In the genomic region with DNA sequence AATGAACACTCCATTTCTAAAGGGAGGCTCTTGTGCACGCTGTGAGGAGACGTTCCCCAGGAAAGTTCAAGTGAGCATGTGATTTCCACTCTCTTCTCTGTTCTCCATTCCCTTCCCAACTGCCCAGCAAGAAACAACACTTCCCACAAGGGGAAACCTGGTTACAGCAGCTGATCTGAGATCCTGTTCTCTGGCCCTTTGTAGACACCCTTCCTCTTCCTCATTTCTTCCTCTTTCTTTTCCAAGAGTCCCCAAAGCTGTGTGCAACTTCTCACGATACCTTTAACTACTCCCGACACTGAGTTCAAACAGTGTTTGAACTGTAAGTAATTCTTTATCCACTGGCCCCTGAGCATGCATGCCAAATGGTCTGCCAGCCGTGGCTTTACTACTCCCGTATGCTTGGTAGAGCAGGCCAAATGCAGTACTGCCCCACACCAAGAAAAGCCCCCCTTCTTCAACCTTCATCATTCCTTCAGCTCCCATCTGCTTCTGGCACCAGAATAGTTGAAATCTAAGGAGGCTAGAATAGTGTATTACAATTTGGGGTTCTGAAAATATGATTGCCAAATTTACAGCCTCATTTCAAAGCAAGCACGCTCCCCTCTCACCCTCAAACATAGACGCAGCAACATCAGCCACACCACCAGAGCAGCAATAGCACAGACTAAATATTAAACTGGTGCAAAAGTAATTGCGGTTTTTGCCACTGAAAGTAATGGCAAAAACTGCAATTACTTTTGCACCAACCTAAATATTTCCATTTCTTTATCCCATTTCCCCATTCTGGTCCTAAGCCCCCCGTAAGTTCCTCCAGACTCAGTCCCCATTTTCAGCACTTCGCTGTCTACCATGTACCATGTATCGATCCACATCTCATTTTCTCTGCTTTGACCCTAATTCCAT, we compare ENCODE assay signal across 1 cellular context.
TF ChIP-seq lines count a peak whose summit lies in the region.

No MANE protein-coding gene starts in this region.

TF ChIP-seq in SK-N-SH, 30 proteins besides CTCF, POLR2A, EP300 and RAD21 (continued from another document):
- TF ChIP-seq, protein P1, sequence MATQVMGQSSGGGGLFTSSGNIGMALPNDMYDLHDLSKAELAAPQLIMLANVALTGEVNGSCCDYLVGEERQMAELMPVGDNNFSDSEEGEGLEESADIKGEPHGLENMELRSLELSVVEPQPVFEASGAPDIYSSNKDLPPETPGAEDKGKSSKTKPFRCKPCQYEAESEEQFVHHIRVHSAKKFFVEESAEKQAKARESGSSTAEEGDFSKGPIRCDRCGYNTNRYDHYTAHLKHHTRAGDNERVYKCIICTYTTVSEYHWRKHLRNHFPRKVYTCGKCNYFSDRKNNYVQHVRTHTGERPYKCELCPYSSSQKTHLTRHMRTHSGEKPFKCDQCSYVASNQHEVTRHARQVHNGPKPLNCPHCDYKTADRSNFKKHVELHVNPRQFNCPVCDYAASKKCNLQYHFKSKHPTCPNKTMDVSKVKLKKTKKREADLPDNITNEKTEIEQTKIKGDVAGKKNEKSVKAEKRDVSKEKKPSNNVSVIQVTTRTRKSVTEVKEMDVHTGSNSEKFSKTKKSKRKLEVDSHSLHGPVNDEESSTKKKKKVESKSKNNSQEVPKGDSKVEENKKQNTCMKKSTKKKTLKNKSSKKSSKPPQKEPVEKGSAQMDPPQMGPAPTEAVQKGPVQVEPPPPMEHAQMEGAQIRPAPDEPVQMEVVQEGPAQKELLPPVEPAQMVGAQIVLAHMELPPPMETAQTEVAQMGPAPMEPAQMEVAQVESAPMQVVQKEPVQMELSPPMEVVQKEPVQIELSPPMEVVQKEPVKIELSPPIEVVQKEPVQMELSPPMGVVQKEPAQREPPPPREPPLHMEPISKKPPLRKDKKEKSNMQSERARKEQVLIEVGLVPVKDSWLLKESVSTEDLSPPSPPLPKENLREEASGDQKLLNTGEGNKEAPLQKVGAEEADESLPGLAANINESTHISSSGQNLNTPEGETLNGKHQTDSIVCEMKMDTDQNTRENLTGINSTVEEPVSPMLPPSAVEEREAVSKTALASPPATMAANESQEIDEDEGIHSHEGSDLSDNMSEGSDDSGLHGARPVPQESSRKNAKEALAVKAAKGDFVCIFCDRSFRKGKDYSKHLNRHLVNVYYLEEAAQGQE (IDR thresholded peaks at IDR 0.05; ENCODE audit: low read depth, low read length), result no peak
- TF ChIP-seq IRF3 (IDR thresholded peaks at IDR 0.05; ENCODE audit: low read depth, low read length) (no peak), GATA2 (CRISPR knock-in tag; IDR thresholded peaks at IDR 0.05) (no peak), FOXJ3 (CRISPR knock-in tag; IDR thresholded peaks at IDR 0.05) (no peak), POLR2AphosphoS5 (IDR thresholded peaks at IDR 0.05; ENCODE audit: low read depth, low read length) (no peak), NRF1 (IDR thresholded peaks at IDR 0.05; ENCODE audit: low read depth, low read length) (no peak), GABPA (IDR thresholded peaks at IDR 0.05; ENCODE audit: low read depth) (no peak), TAF1 (IDR thresholded peaks at IDR 0.05; ENCODE audit: borderline replicate concordance, low read depth, low read length) (no peak)
- TF ChIP-seq, protein P2, sequence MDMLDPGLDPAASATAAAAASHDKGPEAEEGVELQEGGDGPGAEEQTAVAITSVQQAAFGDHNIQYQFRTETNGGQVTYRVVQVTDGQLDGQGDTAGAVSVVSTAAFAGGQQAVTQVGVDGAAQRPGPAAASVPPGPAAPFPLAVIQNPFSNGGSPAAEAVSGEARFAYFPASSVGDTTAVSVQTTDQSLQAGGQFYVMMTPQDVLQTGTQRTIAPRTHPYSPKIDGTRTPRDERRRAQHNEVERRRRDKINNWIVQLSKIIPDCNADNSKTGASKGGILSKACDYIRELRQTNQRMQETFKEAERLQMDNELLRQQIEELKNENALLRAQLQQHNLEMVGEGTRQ (IDR thresholded peaks at IDR 0.05; ENCODE audit: borderline replicate concordance, low read depth, low read length), result no peak
